24 cellular contexts compared by ENCODE assay signal in the genomic region with DNA sequence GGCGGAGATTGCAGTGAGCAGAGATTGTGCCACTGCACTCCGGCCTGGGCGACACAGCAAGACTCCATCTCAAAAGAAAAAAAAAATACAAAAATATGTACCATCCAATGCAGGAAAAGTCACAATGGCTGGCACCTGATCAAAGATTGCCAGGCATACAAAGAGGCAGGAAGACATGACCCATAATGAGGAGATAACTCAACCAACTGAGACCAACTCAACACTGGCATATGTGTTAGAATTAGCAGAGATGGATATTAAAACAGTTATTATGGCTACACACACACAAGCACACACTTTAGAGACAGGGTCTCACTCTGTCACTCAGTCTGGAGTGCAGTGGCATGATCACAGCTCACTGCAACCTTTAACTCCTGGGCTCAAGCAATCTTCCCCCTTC. TPM values are rescaled to one million over a fixed set of nuclear protein-coding genes. Genes with fewer than 3 reads are reported as not detected.
"Had no signal": no experiment of that assay in that cellular context is flagged by ENCODE, and none has a peak within 500 bp of the region (broad histone marks: within the 10 kb centered on the region; RNA-seq: fewer than 3 reads in every experiment).

No MANE protein-coding gene starts in this region.

- H3K4me2 ChIP-seq: hepatocyte had no signal

- H3K27ac Mint-ChIP-seq: mesothelial cell of epicardium had no signal

- H3K4me3 ChIP-seq: coronary artery, dorsolateral prefrontal cortex, esophagus squamous epithelium, gastrocnemius medialis, hepatocyte, left lung, lower lobe of right lung, mucosa of descending colon had no signal

- H3K4me1 ChIP-seq: esophagus squamous epithelium, gastrocnemius medialis, left lung, lower lobe of right lung had no signal

- H3K79me2 ChIP-seq: hepatocyte had no signal

- H3K36me3 ChIP-seq: gastrocnemius medialis, lower lobe of right lung had no signal

- H3K27me3 ChIP-seq: dorsolateral prefrontal cortex, esophagus squamous epithelium, gastrocnemius medialis, hepatocyte, left lung had no signal

- H2AFZ ChIP-seq: hepatocyte had no signal

- H3K27ac ChIP-seq: coronary artery, dorsolateral prefrontal cortex, epithelial cell of prostate, esophagus squamous epithelium, gastrocnemius medialis, hepatocyte, left lung, lower lobe of right lung had no signal

- DNase-seq: dorsolateral prefrontal cortex; effector CD4-positive, alpha-beta T cell; effector memory CD4-positive, alpha-beta T cell; erythroblast; esophagus squamous epithelium; foreskin fibroblast; foreskin melanocyte; gastrocnemius medialis; glutamatergic neuron; head of caudate nucleus; hypothalamus; immature natural killer cell; left cardiac atrium; left ventricle myocardium superior; lower lobe of right lung; mesenchymal stem cell had no signal

- H3K9me3 ChIP-seq: esophagus squamous epithelium, gastrocnemius medialis, left lung, lower lobe of right lung, mucosa of descending colon had no signal

- H3K9me3 Mint-ChIP-seq: immature natural killer cell, mesothelial cell of epicardium had no signal

- H3K4me3 Mint-ChIP-seq: immature natural killer cell, mesothelial cell of epicardium had no signal

- H3K4me1 Mint-ChIP-seq: immature natural killer cell, mesothelial cell of epicardium had no signal

- FAIRE-seq: colon, keratinocyte had no signal

RNA-seq across cellular contexts. Expression of a gene that starts 57.1 kb away (rescaled TPM):
- polyA plus RNA-seq: keratinocyte had no signal
